In the genomic region with DNA sequence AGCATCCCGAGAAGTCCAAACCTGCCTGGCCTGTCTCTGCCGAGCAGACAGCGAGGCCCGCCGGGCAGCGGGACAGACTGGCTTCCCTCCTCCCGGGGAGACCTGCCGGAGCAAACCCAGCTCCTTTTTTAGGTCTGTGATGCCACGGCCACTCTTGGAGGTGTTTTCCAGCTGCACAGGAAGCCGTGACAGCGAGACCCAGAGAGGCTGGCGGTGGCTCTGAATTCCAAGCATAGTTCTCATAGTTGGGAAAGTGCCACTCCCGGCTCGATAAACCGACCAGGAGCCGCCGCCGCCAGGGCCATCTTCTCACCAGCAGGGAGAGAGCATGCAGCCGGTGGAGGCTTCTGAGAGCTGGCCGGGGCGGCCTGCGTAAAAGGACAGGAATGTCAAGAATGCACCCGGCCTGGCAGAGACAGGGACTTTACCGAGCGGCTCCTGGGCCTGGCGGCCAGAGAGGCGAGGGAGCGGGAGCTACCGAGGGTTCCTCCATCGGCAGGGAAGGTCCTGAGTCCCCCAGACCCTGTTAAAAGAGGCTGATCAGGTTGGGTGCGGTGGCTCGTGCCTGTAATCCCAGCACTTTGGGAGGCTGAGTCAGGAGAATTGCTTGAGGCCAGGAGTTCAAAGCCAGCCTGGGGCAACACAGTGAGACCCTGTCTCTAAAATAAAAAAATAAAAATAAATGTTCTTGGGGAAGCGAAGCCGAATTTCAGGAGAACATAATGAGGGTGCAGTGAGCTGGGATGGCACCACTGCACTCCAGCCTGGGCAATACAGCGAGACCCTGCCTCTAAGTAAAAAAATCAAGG, we compare ENCODE assay signal across 8 cellular contexts.
DNase-seq lines count a peak whose midpoint lies in the region; ATAC-seq and TF ChIP-seq lines count a peak whose summit lies in the region.

No MANE protein-coding gene starts in this region.

- H4K20me1 ChIP-seq in smooth muscle cell (ENCODE audit: low read depth), result no peaks in the 10 kb centered on the region

- peak overlapping the region; percentile 79 for H3K4me2 ChIP-seq in smooth muscle cell

- peaks cover 31% of the 10 kb centered on the region for H3F3A ChIP-seq in smooth muscle cell (ENCODE audit: low read depth)

- H3K36me3 ChIP-seq in body of pancreas (replicated peaks in 1 of 2; ENCODE audit: insufficient read depth in 1 of 2, low read depth in 2 of 2), result no peaks in the 10 kb centered on the region
- no peaks in the 10 kb centered on the region for H3K36me3 ChIP-seq in iPS-20b (ENCODE audit: insufficient read depth, low read depth, low read length)
- no peaks in the 10 kb centered on the region for H3K36me3 ChIP-seq in smooth muscle cell (ENCODE audit: low read depth)

- H3K79me2 ChIP-seq in smooth muscle cell (ENCODE audit: low read depth), result no peaks in the 10 kb centered on the region

- H3K27ac ChIP-seq in body of pancreas, result peak overlapping the region; percentile 80 to 97 (median 92)
- peak overlapping the region; percentile 22 for H3K27ac ChIP-seq in iPS-20b (ENCODE audit: low read length)
- H3K27ac ChIP-seq in smooth muscle cell (ENCODE audit: low read depth), result peak overlapping the region; percentile 95

- no peaks in the 10 kb centered on the region for H3K9me3 ChIP-seq in body of pancreas
- no peaks in the 10 kb centered on the region for H3K9me3 ChIP-seq in iPS-20b (ENCODE audit: insufficient read depth, low read depth, low read length)
- H3K9me3 ChIP-seq in smooth muscle cell (replicated peaks; ENCODE audit: low read depth), result no peaks in the 10 kb centered on the region

- ATAC-seq in body of pancreas (peak; percentile 73), GM19397 (IDR thresholded peaks at IDR 0.05; ENCODE audit: unreplicated experiment) (no peak), GM18505 (IDR thresholded peaks at IDR 0.05; ENCODE audit: unreplicated experiment) (no peak)

- TF ChIP-seq POLR2A in body of pancreas (IDR thresholded peaks at IDR 0.05) (peak; percentile 4 to 75 (median 56)), GM18505 (IDR thresholded peaks at IDR 0.05; ENCODE audit: borderline replicate concordance, extremely low read depth, insufficient read depth, insufficient read length) (no peak)

- 48 to 58% methylated on average over 5 to 35 of the region's 35 CpGs for WGBS in body of pancreas, 2 donors
- whole genome bisulfite sequencing in smooth muscle cell (ENCODE audit: low lambda C conversion rate), result 8% methylated on average over 29 of the region's 35 CpGs

- H3K4me3 ChIP-seq in body of pancreas, result no peak overlapping the region
- peak overlapping the region; percentile 34; the same call in 1 of the 2 replicates for H3K4me3 ChIP-seq in iPS-20b (ENCODE audit: low read length)
- H3K4me3 ChIP-seq in smooth muscle cell, result peak overlapping the region; percentile 14

- H3K27me3 ChIP-seq in body of pancreas (no peaks in the 10 kb centered on the region), iPS-20b (ENCODE audit: insufficient read depth, low read length) (peaks cover 5% of the 10 kb centered on the region; the same call in 1 of the 2 replicates), smooth muscle cell (ENCODE audit: low read depth) (no peaks in the 10 kb centered on the region)

- H3K9ac ChIP-seq in iPS-20b (ENCODE audit: low read depth, low read length), result peak overlapping the region; percentile 53; the same call in 1 of the 2 replicates
- peak overlapping the region; percentile 76 for H3K9ac ChIP-seq in smooth muscle cell (ENCODE audit: low read depth)

- H2AFZ ChIP-seq in smooth muscle cell (ENCODE audit: low read depth), result no peak overlapping the region

- DNase-seq in HCEC 1CT, result peak; percentile 99
- DNase-seq in body of pancreas, result peak; percentile 80 to 92 (median 86)
- peak; percentile 52 for DNase-seq in smooth muscle cell (lab: John Stamatoyannopoulos, UW; ENCODE audit: unreplicated experiment)
- DNase-seq in midbrain (lab: John Stamatoyannopoulos, UW), result no peak
- DNase-seq in NCI-H748 (lab: John Stamatoyannopoulos, UW; ENCODE audit: unreplicated experiment), result no peak

- peak in 4 of 7 experiments; percentile 33 to 53 (median 44) for TF ChIP-seq CTCF in body of pancreas (IDR thresholded peaks at IDR 0.05)
- no peak for TF ChIP-seq CTCF in smooth muscle cell (IDR thresholded peaks at IDR 0.05; ENCODE audit: borderline replicate concordance, insufficient read depth, poor library complexity, severe bottlenecking)

- intact Hi-C loops in body of pancreas (cut with DNase I), result no loop called here

- H3K4me1 ChIP-seq in body of pancreas (peaks cover 62% of the 10 kb centered on the region), iPS-20b (ENCODE audit: insufficient read depth, low read length) (peaks cover 11% of the 10 kb centered on the region; the same call in 1 of the 2 replicates), smooth muscle cell (ENCODE audit: low read depth) (peaks cover 29% of the 10 kb centered on the region)

Comparison
In these comparisons a context has a peak if more than half of its experiments do, and no peak if none do; other contexts are left out.
1. DNase-seq: peak in HCEC 1CT (single experiment), body of pancreas (4 of 4) and smooth muscle cell (single experiment); none in midbrain (single experiment) and NCI-H748 (single experiment).
2. H3K27ac ChIP-seq: peak in every context shown above with its lines; median percentile 95 in smooth muscle cell; 92 in body of pancreas; 22 in iPS-20b.
3. H3K4me3 ChIP-seq: peak in iPS-20b (single experiment) and smooth muscle cell (single experiment); none in body of pancreas (0 of 2).